ENCODE assay signal across 8 cellular contexts in genomic region chr15:91271565-91272153, GRCh38.
DNase-seq lines count a peak whose midpoint lies in the region; ATAC-seq and TF ChIP-seq lines count a peak whose summit lies in the region.

No MANE protein-coding gene starts in this region.

- H3K4me2 ChIP-seq in OCI-LY1 (ENCODE audit: low read length) (no peak overlapping the region), neural cell (ENCODE audit: low read length) (no peak overlapping the region)

- DNase-seq in GM12864 (ENCODE audit: low read depth), result no peak
- DNase-seq in HT-29 (ENCODE audit: low spot score), result peak; percentile 76
- peak; percentile 29 for DNase-seq in activated T-cell treated with anti-CD3 and anti-CD28 coated beads for 48 hours (ENCODE audit: low read depth)
- DNase-seq in esophagus squamous epithelium (lab: John Stamatoyannopoulos, UW), result no peak
- DNase-seq in stromal cell of bone marrow (ENCODE audit: low read depth), result peak; percentile 40

- H3K27ac ChIP-seq in OCI-LY1 (ENCODE audit: low read depth, low read length, poor library complexity, severe bottlenecking) (no peak overlapping the region), esophagus squamous epithelium (no peak overlapping the region), neural cell (ENCODE audit: low read length) (no peak overlapping the region)

- H3K9me2 ChIP-seq in OCI-LY1 (ENCODE audit: low read depth, low read length) (no peaks in the 10 kb centered on the region), neural cell (ENCODE audit: insufficient read depth, low read length) (no peaks in the 10 kb centered on the region)

- H3K9me3 ChIP-seq in OCI-LY1 (ENCODE audit: low read length) (0 out of 2 replicates have a peak, but pooled peaks cover 6% of the 10 kb centered on the region), esophagus squamous epithelium (peaks cover 0 to 3% (median 0%) of the 10 kb centered on the region in 3 donors), neural cell (ENCODE audit: low read length) (no peaks in the 10 kb centered on the region)

- H3K79me2 ChIP-seq in OCI-LY1 (ENCODE audit: insufficient read depth, low read length) (no peaks in the 10 kb centered on the region), neural cell (replicated peaks; ENCODE audit: insufficient read depth, low read length) (no peaks in the 10 kb centered on the region)

- no peaks in the 10 kb centered on the region for H3K36me3 ChIP-seq in OCI-LY1 (ENCODE audit: insufficient read depth, low read length)
- no peaks in the 10 kb centered on the region for H3K36me3 ChIP-seq in esophagus squamous epithelium
- H3K36me3 ChIP-seq in neural cell (ENCODE audit: insufficient read depth, low read length), result no peaks in the 10 kb centered on the region

- ATAC-seq in HG02870 (IDR thresholded peaks at IDR 0.05; ENCODE audit: unreplicated experiment), result no peak

- H3F3A ChIP-seq in OCI-LY1 (ENCODE audit: insufficient read depth, low read length) (no peaks in the 10 kb centered on the region), neural cell (ENCODE audit: insufficient read depth, low read length, poor library complexity, severe bottlenecking) (no peaks in the 10 kb centered on the region)

- no peak overlapping the region for H3K9ac ChIP-seq in OCI-LY1 (ENCODE audit: low read length)
- no peak overlapping the region for H3K9ac ChIP-seq in neural cell (ENCODE audit: low read length)

- H4K20me1 ChIP-seq in OCI-LY1 (ENCODE audit: insufficient read depth, low read length), result no peaks in the 10 kb centered on the region
- no peaks in the 10 kb centered on the region for H4K20me1 ChIP-seq in neural cell (ENCODE audit: insufficient read depth)

- intact Hi-C loops in esophagus squamous epithelium (cut with DNase I), result loop anchor here (5.0 kb wide), 1 partner anchor 214 kb away; no protein-coding TSS in a partner anchor

- H3K27me3 ChIP-seq in OCI-LY1 (ENCODE audit: insufficient read depth, low read length) (no peaks in the 10 kb centered on the region; the same call in 1 of the 2 replicates), esophagus squamous epithelium (peaks cover 0 to 39% (median 2%) of the 10 kb centered on the region in 4 donors), neural cell (ENCODE audit: insufficient read depth, low read depth, low read length) (no peaks in the 10 kb centered on the region)

- H3K4me1 ChIP-seq in OCI-LY1 (ENCODE audit: insufficient read depth, low read length, severe bottlenecking), result no peaks in the 10 kb centered on the region
- H3K4me1 ChIP-seq in esophagus squamous epithelium, result peaks cover 0 to 6% (median 0%) of the 10 kb centered on the region in 3 donors

- peak; percentile 97 for TF ChIP-seq RAD21 in neural cell (conservative IDR thresholded peaks at IDR 0.05)

- H2AFZ ChIP-seq in OCI-LY1 (ENCODE audit: low read length) (no peak overlapping the region), neural cell (ENCODE audit: low read depth, low read length) (no peak overlapping the region)

- no peak for TF ChIP-seq EP300 in neural cell (conservative IDR thresholded peaks at IDR 0.05; ENCODE audit: poor library complexity, severe bottlenecking)

- WGBS in esophagus squamous epithelium, 2 donors, result 3 to 5% methylated on average over 8 of the region's 8 CpGs

- TF ChIP-seq CTCF in GM12864 (IDR thresholded peaks at IDR 0.05; ENCODE audit: low read depth, low read length, missing control alignments), result peak; percentile 72
- peak; percentile 90 for TF ChIP-seq CTCF in OCI-LY1 (IDR thresholded peaks at IDR 0.05; ENCODE audit: low read length)
- TF ChIP-seq CTCF in esophagus squamous epithelium (IDR thresholded peaks at IDR 0.05), result peak; percentile 58 to 81 (median 73)
- TF ChIP-seq CTCF in neural cell (IDR thresholded peaks at IDR 0.05; ENCODE audit: poor library complexity, severe bottlenecking), result peak; percentile 94

- H3K4me3 ChIP-seq in GM12864 (ENCODE audit: low read depth, low read length) (no peak overlapping the region), OCI-LY1 (ENCODE audit: low read depth, low read length, poor library complexity, severe bottlenecking) (no peak overlapping the region), esophagus squamous epithelium (no peak overlapping the region), neural cell (ENCODE audit: low read length) (no peak overlapping the region)

- no peak for TF ChIP-seq POLR2A in esophagus squamous epithelium (IDR thresholded peaks at IDR 0.05)

TF ChIP-seq in neural cell, 6 proteins besides CTCF, POLR2A, EP300 and RAD21:
- TF ChIP-seq REST (IDR thresholded peaks at IDR 0.05; ENCODE audit: borderline replicate concordance), result no peak
- peak; percentile 96 for TF ChIP-seq SMC3 (conservative IDR thresholded peaks at IDR 0.05; ENCODE audit: poor library complexity)
- TF ChIP-seq MXI1 (conservative IDR thresholded peaks at IDR 0.05; ENCODE audit: poor library complexity, severe bottlenecking), result no peak
- TF ChIP-seq EZH2 (IDR thresholded peaks at IDR 0.05; ENCODE audit: borderline replicate concordance, insufficient read depth, low read length, poor library complexity, severe bottlenecking), result no peak

Comparison
In these comparisons a context has a peak if more than half of its experiments do, and no peak if none do; other contexts are left out.
1. DNase-seq: peak in HT-29 (single experiment), activated T-cell treated with anti-CD3 and anti-CD28 coated beads for 48 hours (single experiment) and stromal cell of bone marrow (single experiment); none in GM12864 (single experiment) and esophagus squamous epithelium (single experiment).
2. Peak in every context shown above with its lines, with median percentiles within 50 percentile points of each other: CTCF ChIP-seq.